8 cellular contexts compared by ENCODE assay signal in the genomic region with DNA sequence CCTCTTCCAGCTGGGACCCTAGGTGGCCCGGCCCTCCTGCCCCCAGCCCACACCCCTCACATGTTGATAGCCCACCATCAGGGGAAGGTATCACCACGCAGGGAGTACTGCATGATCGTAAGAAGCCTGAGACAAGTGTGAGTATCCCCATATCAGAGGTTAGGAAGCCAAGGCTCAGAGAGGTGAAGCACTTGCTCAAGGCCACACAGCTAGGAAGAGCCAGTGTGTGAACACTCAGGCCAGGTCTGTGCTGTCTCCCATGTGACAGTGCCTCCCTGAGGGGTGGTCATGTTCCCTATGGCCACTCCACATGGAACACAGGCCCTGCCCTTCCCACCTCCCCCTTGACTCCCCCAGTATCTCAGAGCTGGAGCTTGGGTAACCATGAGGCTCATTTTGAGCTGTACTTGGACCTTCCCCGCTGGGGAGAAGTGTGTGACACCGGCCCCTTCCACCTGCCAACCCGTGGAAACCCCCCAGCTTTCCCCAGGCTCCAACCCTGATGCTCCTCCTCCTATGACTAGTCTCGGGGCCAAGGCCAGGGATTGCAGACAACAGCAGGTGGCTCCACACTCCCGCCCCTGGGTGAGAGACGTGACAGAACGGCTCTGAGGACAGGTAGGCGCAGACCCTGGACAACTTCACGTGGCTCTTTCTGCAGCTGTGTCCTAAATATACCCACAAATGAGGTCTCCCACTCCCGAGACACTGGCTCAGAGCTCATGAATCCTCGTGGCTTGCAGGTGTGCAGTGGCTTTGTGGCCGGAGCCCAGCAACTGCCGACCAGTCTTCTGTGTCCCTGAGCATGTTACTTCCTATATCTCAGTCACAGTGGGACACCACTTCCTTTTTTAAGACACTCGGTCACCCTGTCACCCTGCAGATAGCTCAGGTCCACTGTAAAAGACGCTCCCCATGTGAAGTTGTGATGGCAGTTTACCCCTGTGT. TPM values are rescaled to one million over a fixed set of nuclear protein-coding genes. Genes with fewer than 3 reads are reported as not detected.
DNase-seq lines count a peak whose midpoint lies in the region; ATAC-seq and TF ChIP-seq lines count a peak whose summit lies in the region.

No MANE protein-coding gene starts in this region.

- no peak overlapping the region for H3K27ac ChIP-seq in osteoblast (ENCODE audit: low read depth, low read length)

- no peak overlapping the region for H3K4me2 ChIP-seq in osteoblast (ENCODE audit: insufficient read depth, low read length)

- H3K36me3 Mint-ChIP-seq in T-helper 2 cell treated with Interferon-gamma antibody and Interleukin-4, amounts not matched to agents 5 μg/mL and 100 μg/mL, for 36 hours (ENCODE audit: low read depth) = no peaks in the 10 kb centered on the region
- H3K36me3 Mint-ChIP-seq in memory B cell = peaks cover 8% of the 10 kb centered on the region
- peaks cover 24% of the 10 kb centered on the region for H3K36me3 Mint-ChIP-seq in progenitor cell of endocrine pancreas (ENCODE audit: insufficient read depth)

- H3K4me3 Mint-ChIP-seq in T-helper 2 cell treated with Interferon-gamma antibody and Interleukin-4, amounts not matched to agents 5 μg/mL and 100 μg/mL, for 36 hours = peak overlapping the region; percentile 25
- H3K4me3 Mint-ChIP-seq in memory B cell (peak overlapping the region; percentile 78), progenitor cell of endocrine pancreas (ENCODE audit: low read depth) (no peak overlapping the region)

- H3K9me3 Mint-ChIP-seq in T-helper 2 cell treated with Interferon-gamma antibody and Interleukin-4, amounts not matched to agents 5 μg/mL and 100 μg/mL, for 36 hours = no peaks in the 10 kb centered on the region
- H3K9me3 Mint-ChIP-seq in memory B cell (peaks cover 4% of the 10 kb centered on the region), progenitor cell of endocrine pancreas (ENCODE audit: low read depth) (no peaks in the 10 kb centered on the region)

- no peaks in the 10 kb centered on the region for H3K79me2 ChIP-seq in osteoblast (ENCODE audit: insufficient read depth, low read length)

- H3K4me1 Mint-ChIP-seq in T-helper 2 cell treated with Interferon-gamma antibody and Interleukin-4, amounts not matched to agents 5 μg/mL and 100 μg/mL, for 36 hours (ENCODE audit: low read depth) = peaks cover 8% of the 10 kb centered on the region
- H3K4me1 Mint-ChIP-seq in memory B cell (peaks cover 17% of the 10 kb centered on the region), progenitor cell of endocrine pancreas (ENCODE audit: low read depth) (no peaks in the 10 kb centered on the region)

- H3K27me3 Mint-ChIP-seq in T-helper 2 cell treated with Interferon-gamma antibody and Interleukin-4, amounts not matched to agents 5 μg/mL and 100 μg/mL, for 36 hours (ENCODE audit: low read depth) = peaks cover 2% of the 10 kb centered on the region
- peaks cover 3% of the 10 kb centered on the region for H3K27me3 Mint-ChIP-seq in memory B cell
- H3K27me3 Mint-ChIP-seq in progenitor cell of endocrine pancreas = no peaks in the 10 kb centered on the region

- in situ Hi-C loops in ACHN (cut with HindIII; ENCODE audit: low pct_ligation_motif_present, low pct_unique_long_range_greater_than_20kb, low sequenced_read_pairs) = no loop called here

- no peak overlapping the region for H3K4me3 ChIP-seq in osteoblast (ENCODE audit: insufficient read depth, low read length)

- H3K9me3 ChIP-seq in osteoblast (ENCODE audit: low read depth, low read length) = no peaks in the 10 kb centered on the region

- TF ChIP-seq CTCF in progenitor cell of endocrine pancreas (IDR thresholded peaks at IDR 0.05; ENCODE audit: unreplicated experiment) (no peak), osteoblast (IDR thresholded peaks at IDR 0.05; ENCODE audit: extremely low read depth, low read depth, low read length) (no peak)

- DNase-seq in ACHN (peak; percentile 3), memory B cell (ENCODE audit: low spot score in 2 of 2) (peak; percentile 41 to 44), progenitor cell of endocrine pancreas (ENCODE audit: low spot score, unreplicated experiment) (no peak), NCI-H2081 (lab: John Stamatoyannopoulos, UW) (no peak), osteoblast (ENCODE audit: insufficient read length, low spot score, missing footprints) (no peak)
- peak; percentile 14 for DNase-seq in T-helper 2 cell treated with Interferon-gamma antibody and Interleukin-4, amounts not matched to agents 5 μg/mL and 100 μg/mL, for 36 hours (ENCODE audit: low spot score)

- no peaks in the 10 kb centered on the region for H3K36me3 ChIP-seq in osteoblast (ENCODE audit: insufficient read depth, low read length)

- peak; percentile 88 for ATAC-seq in GM18907 (IDR thresholded peaks at IDR 0.05; ENCODE audit: unreplicated experiment)
- peak; percentile 84 for ATAC-seq in HG03064 (IDR thresholded peaks at IDR 0.05; ENCODE audit: low read depth, unreplicated experiment)
- peak; percentile 84 for ATAC-seq in memory B cell (ENCODE audit: low read depth)

- H3K4me1 ChIP-seq in osteoblast (ENCODE audit: insufficient read depth, low read length) = peaks cover 18% of the 10 kb centered on the region

- H3K27ac Mint-ChIP-seq in T-helper 2 cell treated with Interferon-gamma antibody and Interleukin-4, amounts not matched to agents 5 μg/mL and 100 μg/mL, for 36 hours = peak overlapping the region; percentile 52
- peak overlapping the region; percentile 85 for H3K27ac Mint-ChIP-seq in memory B cell
- H3K27ac Mint-ChIP-seq in progenitor cell of endocrine pancreas = no peak overlapping the region

- no peaks in the 10 kb centered on the region for H4K20me1 ChIP-seq in osteoblast (ENCODE audit: insufficient read depth, low read length)

- no peaks in the 10 kb centered on the region for H3K27me3 ChIP-seq in osteoblast (ENCODE audit: insufficient read depth, low read length)

- H2AFZ ChIP-seq in osteoblast (ENCODE audit: low read length) = no peak overlapping the region

RNA-seq across cellular contexts. Expression of a gene that starts 55.3 kb away (rescaled TPM):
- total RNA-seq in progenitor cell of endocrine pancreas (42.1 and 44.8 TPM in 2 replicates), osteoblast (4.1 and 5.8 TPM in 2 replicates)

Comparison
In these comparisons a context has a peak if more than half of its experiments do, and no peak if none do; other contexts are left out.
1. DNase-seq: peak in ACHN (single experiment), T-helper 2 cell treated with Interferon-gamma antibody and Interleukin-4, amounts not matched to agents 5 μg/mL and 100 μg/mL, for 36 hours (single experiment) and memory B cell (2 of 2); none in progenitor cell of endocrine pancreas (single experiment), NCI-H2081 (0 of 2) and osteoblast (single experiment).
2. Peak in every context shown above with its lines, with median percentiles within 50 percentile points of each other: ATAC-seq.